In genomic region chr16:86217891-86218270, GRCh38 we compare ENCODE assay signal across 20 cellular contexts.
"Had no signal": no experiment of that assay in that cellular context is flagged by ENCODE, and none has a peak within 500 bp of the region (broad histone marks: within the 10 kb centered on the region; RNA-seq: fewer than 3 reads in every experiment).

No MANE protein-coding gene starts in this region.

- DNase-seq: Karpas-422, KG1, MG63, NCI-H1092, NCI-H1105 treated with DMSO at 0.1 percent for 48 hours, NCI-H1417 treated with DMSO at 0.1 percent for 48 hours, NCI-H146, NCI-H187, NCI-H2029, NCI-H2081 treated with DMSO at 0.1 percent for 48 hours, NCI-H2171 treated with DMSO at 0.1 percent for 48 hours, NCI-H345, NCI-H446 treated with DMSO at 0.1 percent for 48 hours, NCI-H510A treated with DMSO at 0.1 percent for 48 hours, NCI-H526, NCI-H82, RPMI8226, SHP77 had no signal

- FAIRE-seq: RCC 7860 had no signal

- ATAC-seq: SK-N-SH treated with all-trans-retinoic acid at 6 μM for 48 hours had no signal

- H3K4me3 ChIP-seq: MG63 had no signal

- H3K36me3 ChIP-seq: MG63 had no signal

- H3K27me3 ChIP-seq: MG63 had no signal
